ENCODE assay signal across 1 cellular context in the genomic region with DNA sequence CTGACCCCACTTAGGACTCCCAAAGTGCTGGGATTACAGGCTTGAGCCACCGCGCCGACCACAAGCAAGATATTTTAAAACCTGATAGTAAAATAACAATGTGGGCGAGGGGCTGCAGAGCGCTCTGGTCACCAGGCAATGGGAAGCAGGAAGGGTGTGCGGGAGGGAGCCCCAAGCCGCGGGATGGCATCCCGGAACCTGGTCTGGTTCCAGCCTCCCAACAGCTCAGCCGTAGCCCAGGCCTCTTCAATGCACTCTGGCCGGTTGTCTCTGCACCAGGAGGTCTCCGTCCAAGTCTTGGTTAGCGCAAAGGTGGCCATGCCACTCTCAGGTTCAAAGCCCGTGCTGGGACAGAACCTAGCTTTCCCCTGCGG.
TF ChIP-seq lines count a peak whose summit lies in the region.

No MANE protein-coding gene starts in this region.

TF ChIP-seq in IMR-90, 13 proteins besides CTCF, POLR2A, EP300 and RAD21 (continued from another document):
- TF ChIP-seq SMC3 (IDR thresholded peaks at IDR 0.05; ENCODE audit: low read depth, low read length) = no peak
- TF ChIP-seq BHLHE40 (IDR thresholded peaks at IDR 0.05; ENCODE audit: low read depth, low read length) = no peak
- TF ChIP-seq ELK1 (IDR thresholded peaks at IDR 0.05; ENCODE audit: borderline replicate concordance, low read depth, low read length) = no peak
- no peak for TF ChIP-seq CEBPB (IDR thresholded peaks at IDR 0.05; ENCODE audit: low read depth, low read length)
TF ChIP-seq in IMR-90: peak in this region for 0.
